Comparison of ENCODE assay signal across 8 cellular contexts in the genomic region with DNA sequence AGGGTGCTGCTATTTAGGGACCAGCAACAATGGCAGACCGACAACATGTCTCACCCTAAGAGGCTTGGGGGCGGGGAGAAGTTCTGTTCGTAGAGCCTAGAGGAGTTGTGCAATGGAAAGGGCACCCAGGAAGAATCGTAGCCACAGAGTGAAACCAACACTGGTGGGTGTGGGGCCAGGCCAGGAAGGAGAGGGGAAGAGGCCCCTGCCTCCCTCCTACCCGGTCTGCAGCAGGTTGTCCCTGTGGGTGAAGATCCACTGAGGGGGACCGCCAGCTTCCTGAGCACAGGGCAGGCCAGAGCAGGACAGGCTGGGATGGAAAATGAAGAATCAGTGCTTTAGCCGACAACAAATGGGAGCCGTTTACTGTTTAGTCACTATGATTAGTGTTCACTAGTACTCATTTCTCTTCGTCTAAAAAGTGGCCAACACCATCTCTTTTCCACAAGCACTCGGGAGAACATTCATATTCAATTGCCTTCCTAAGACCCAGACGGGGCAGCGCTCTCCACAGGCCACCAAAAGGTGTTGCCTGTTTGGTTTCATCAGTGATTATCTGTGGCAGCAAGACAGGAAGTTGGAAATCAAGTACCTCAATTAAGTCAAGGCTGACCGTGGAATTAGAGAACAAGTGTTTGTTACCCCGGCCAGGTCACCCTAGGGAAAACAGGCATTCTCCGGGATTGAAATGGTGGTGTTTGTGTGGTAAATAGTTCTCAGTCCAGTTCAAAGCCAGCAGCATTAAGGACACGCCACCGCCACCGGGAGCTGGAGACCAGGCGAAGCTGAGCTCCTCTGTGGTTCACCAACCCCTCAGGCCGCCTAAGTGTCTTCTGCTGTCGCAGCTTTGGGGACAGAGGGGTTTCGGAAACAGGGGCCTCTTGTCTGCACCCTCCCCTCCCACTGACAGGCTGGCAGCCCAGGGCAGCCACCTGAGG. TPM values are rescaled to one million over a fixed set of nuclear protein-coding genes. Genes with fewer than 3 reads are reported as not detected.
DNase-seq lines count a peak whose midpoint lies in the region; ATAC-seq and TF ChIP-seq lines count a peak whose summit lies in the region.

No MANE protein-coding gene starts in this region.

- TF ChIP-seq CTCF in GM12875 (IDR thresholded peaks at IDR 0.05; ENCODE audit: borderline replicate concordance, insufficient read depth, low read depth, low read length) (no peak), NB4 (IDR thresholded peaks at IDR 0.05; ENCODE audit: low read depth, low read length) (no peak), fibroblast of villous mesenchyme (IDR thresholded peaks at IDR 0.05; ENCODE audit: insufficient read depth, low read depth, low read length) (no peak)

- TF ChIP-seq POLR2A in NB4 (IDR thresholded peaks at IDR 0.05; ENCODE audit: extremely low read depth, insufficient read length) = no peak

- no peaks in the 10 kb centered on the region for H3K36me3 ChIP-seq in aorta (ENCODE audit: control insufficient read depth in 1 of 2, insufficient read depth in 2 of 2, low read length in 1 of 2)

- no peaks in the 10 kb centered on the region for H3K4me1 ChIP-seq in aorta (ENCODE audit: control insufficient read depth in 1 of 2, insufficient read depth in 2 of 2, low read length in 2 of 2)

- peak; percentile 91 for DNase-seq in NB4 (ENCODE audit: low read depth)
- peak; percentile 49 for DNase-seq in activated T-cell treated with anti-CD3 and anti-CD28 coated beads, Interleukin-2, amount 50 U/mL, for 1 hour
- peak; percentile 40 for DNase-seq in fibroblast of villous mesenchyme (ENCODE audit: low read depth)
- DNase-seq in posterior vena cava (ENCODE audit: low spot score) = peak; percentile 86
- peak; percentile 66 to 77 for DNase-seq in aorta
- no peak for DNase-seq in T1000 (lab: John Stamatoyannopoulos, UW)
- DNase-seq in NCI-H1092 treated with DMSO at 0.1 percent for 48 hours (lab: John Stamatoyannopoulos, UW) = no peak

- intact Hi-C loops in posterior vena cava (cut with DNase I) = no loop called here
- intact Hi-C loops in aorta (cut with DNase I) = no loop called here

- H3K27ac ChIP-seq in aorta (ENCODE audit: low read depth in 1 of 2, low read length in 2 of 2) = peak overlapping the region in 1 of 2 donors; percentile 10

- peak overlapping the region; percentile 75 for H3K4me3 ChIP-seq in GM12875 (ENCODE audit: low read depth, low read length)
- H3K4me3 ChIP-seq in NB4 (ENCODE audit: low read depth, low read length) = peak overlapping the region; percentile 86
- peak overlapping the region; percentile 76 for H3K4me3 ChIP-seq in fibroblast of villous mesenchyme (ENCODE audit: low read depth, low read length)
- peak overlapping the region; percentile 66 to 92 for H3K4me3 ChIP-seq in aorta (ENCODE audit: low read length in 2 of 2)

- H3K9me3 ChIP-seq in aorta (ENCODE audit: control insufficient read depth, low read length) = no peaks in the 10 kb centered on the region

- WGBS in aorta, 2 donors = 50 to 52% methylated on average over 22 of the region's 22 CpGs

- peak; percentile 27 for ATAC-seq in aorta (ENCODE audit: low FRiP score)

- no peaks in the 10 kb centered on the region for H3K27me3 ChIP-seq in aorta (ENCODE audit: control insufficient read depth in 1 of 2, insufficient read depth in 2 of 2, low read length in 1 of 2)

RNA-seq across cellular contexts. Expression of gene ATP11A, which starts 1.0 kb away (rescaled TPM):
- total RNA-seq in fibroblast of villous mesenchyme (5.8 and 6.9 TPM in 2 replicates), posterior vena cava (10 to 100 TPM; 52.4 to 55.5 TPM), aorta (10 to 100 TPM; 45.7 to 68.1 TPM)
- polyA plus RNA-seq in aorta = 10 to 100 TPM in 1 of 2 donors, 1 to 10 TPM in 1; 3.1 to 11.4 TPM

Comparison
In these comparisons a context has a peak if more than half of its experiments do, and no peak if none do; other contexts are left out.
1. DNase-seq: peak in NB4 (single experiment), activated T-cell treated with anti-CD3 and anti-CD28 coated beads, Interleukin-2, amount 50 U/mL, for 1 hour (single experiment), fibroblast of villous mesenchyme (single experiment), posterior vena cava (single experiment) and aorta (2 of 2); none in T1000 (single experiment) and NCI-H1092 treated with DMSO at 0.1 percent for 48 hours (single experiment).
2. Peak in every context shown above with its lines, with median percentiles within 50 percentile points of each other: H3K4me3 ChIP-seq.